13 cellular contexts compared by ENCODE assay signal in genomic region chr3:13023251-13024055, GRCh38. TPM values are rescaled to one million over a fixed set of nuclear protein-coding genes. Genes with fewer than 3 reads are reported as not detected.
DNase-seq lines count a peak whose midpoint lies in the region; ATAC-seq, FAIRE-seq and TF ChIP-seq lines count a peak whose summit lies in the region.
"Had no signal": no experiment of that assay in that cellular context is flagged by ENCODE, and none has a peak within 500 bp of the region (broad histone marks: within the 10 kb centered on the region; RNA-seq: fewer than 3 reads in every experiment).

No MANE protein-coding gene starts in this region.

- H2AFZ ChIP-seq in OCI-LY3 (ENCODE audit: low read depth, low read length) (no peak overlapping the region), HepG2 (ENCODE audit: low read length) (no peak overlapping the region), GM23338 (no peak overlapping the region)

- DNase-seq in AG04450 (ENCODE audit: low read depth, low spot score), result no peak
- no peak for DNase-seq in HepG2 (ENCODE audit: low spot score)
- no peak for DNase-seq in NCI-H1105 treated with DMSO at 0.1 percent for 48 hours (lab: John Stamatoyannopoulos, UW)
- DNase-seq in GM23338 (ENCODE audit: low spot score), result no peak
- no peak for DNase-seq in stimulated activated CD4-positive, alpha-beta T cell treated with anti-CD3 and anti-CD28 coated beads, Interleukin-1b, Interleukin-23, amount 100 ng/mL, for 48 hours
- DNase-seq in hypothalamus (lab: John Stamatoyannopoulos, UW), result no peak
- DNase-seq: CD4-positive, alpha-beta memory T cell; effector CD4-positive, alpha-beta T cell; NCI-H1694 had no signal

- no peak overlapping the region for H3K4me3 Mint-ChIP-seq in GM23338
- H3K4me3 Mint-ChIP-seq: CD4-positive, alpha-beta memory T cell; T-helper 1 cell treated with Interleukin-12 subunit alpha and Interleukin-12 subunit beta and Interleukin-4 antibody, amounts not matched to agents 30 μg/mL and 1 μg/mL, for 36 hours had no signal

- CTCF ChIA-PET in AG04450 (lab: Charles Lee), result interaction anchor here (0.6 to 1.6 kb wide), 3 partner anchors 28 to 429 kb away, joined by 3 to 5 read pairs (median 4); no protein-coding TSS in a partner anchor
- CTCF ChIA-PET in HepG2 (lab: Yijun Ruan, JAX; ENCODE audit: low intra/inter-chr PET ratio, low total read pairs), result no interaction called here

- H3K4me2 ChIP-seq in OCI-LY3 (ENCODE audit: low read length) (peak overlapping the region; percentile 97), HepG2 (ENCODE audit: low read depth, low read length) (no peak overlapping the region), GM23338 (no peak overlapping the region)

- H3K9me3 Mint-ChIP-seq in GM23338, result no peaks in the 10 kb centered on the region; the same call in 2 of the 3 replicates
- H3K9me3 Mint-ChIP-seq: CD4-positive, alpha-beta memory T cell; T-helper 1 cell treated with Interleukin-12 subunit alpha and Interleukin-12 subunit beta and Interleukin-4 antibody, amounts not matched to agents 30 μg/mL and 1 μg/mL, for 36 hours had no signal

- TF ChIP-seq EP300 in HepG2 (IDR thresholded peaks at IDR 0.05; ENCODE audit: low read depth in 2 of 2, low read length in 2 of 2) (no peak), HepG2 (CRISPR knock-in tag; IDR thresholded peaks at IDR 0.05; ENCODE audit: borderline replicate concordance) (no peak)

- H4K20me1 ChIP-seq in OCI-LY3 (ENCODE audit: insufficient read depth, low read length), result peaks cover 8% of the 10 kb centered on the region; the same call in 1 of the 2 replicates
- H4K20me1 ChIP-seq in HepG2 (ENCODE audit: insufficient read depth, low read length), result no peaks in the 10 kb centered on the region
- H4K20me1 ChIP-seq in GM23338 (replicated peaks; ENCODE audit: insufficient read depth), result no peaks in the 10 kb centered on the region

- no peak for FAIRE-seq in HepG2 (lab: Jason Lieb, UNC)
- FAIRE-seq: islet of Langerhans had no signal

- ATAC-seq in GM21576 (IDR thresholded peaks at IDR 0.05; ENCODE audit: unreplicated experiment) (peak; percentile 1), HepG2 (no peak), GM23338 (no peak)

- WGBS in HepG2 (ENCODE audit: low lambda C conversion rate), result 100% methylated on average over 1 of the region's 5 CpGs

- peaks cover 40% of the 10 kb centered on the region for H3K4me1 ChIP-seq in OCI-LY3 (ENCODE audit: low read length)
- H3K4me1 ChIP-seq in HepG2 (ENCODE audit: insufficient read depth, low read length), result no peaks in the 10 kb centered on the region
- peaks cover 9% of the 10 kb centered on the region for H3K4me1 ChIP-seq in GM23338 (ENCODE audit: insufficient read depth)

- no peak overlapping the region for H3K4me3 ChIP-seq in AG04450 (ENCODE audit: low read depth, low read length)
- peak overlapping the region; percentile 85 for H3K4me3 ChIP-seq in OCI-LY3 (ENCODE audit: low read length)
- H3K4me3 ChIP-seq in HepG2 (replicated peaks in 1 of 3; ENCODE audit: insufficient read depth in 1 of 3, low read depth in 2 of 3, low read length in 3 of 3), result no peak overlapping the region
- H3K4me3 ChIP-seq in GM23338, result no peak overlapping the region

- in situ Hi-C loops in HepG2 (cut with HindIII; ENCODE audit: extremely low pct_ligation_motif_present, low pct_unique_long_range_greater_than_20kb), result no loop called here

- POLR2A ChIA-PET in AG04450 (lab: Yijun Ruan, JAX) (no interaction called here), HepG2 (lab: Yijun Ruan, JAX) (no interaction called here)

- peak overlapping the region; percentile 47 for H3K27ac ChIP-seq in AG04450 (ENCODE audit: low read depth, low read length)
- H3K27ac ChIP-seq in OCI-LY3 (ENCODE audit: low read length), result peak overlapping the region; percentile 91
- H3K27ac ChIP-seq in HepG2 (ENCODE audit: extremely low read length, insufficient read depth, low read length), result no peak overlapping the region
- no peak overlapping the region for H3K27ac ChIP-seq in GM23338 (ENCODE audit: low read depth)

- H3K9me2 ChIP-seq in GM23338 (ENCODE audit: insufficient read depth), result 0 out of 2 replicates have a peak, but pooled peaks cover 4% of the 10 kb centered on the region

- no peak for TF ChIP-seq POLR2A in HepG2 (IDR thresholded peaks at IDR 0.05; ENCODE audit: insufficient read depth in 1 of 2, low read depth in 2 of 2, low read length in 2 of 2)

- TF ChIP-seq CTCF in AG04450 (IDR thresholded peaks at IDR 0.05; ENCODE audit: low read depth, low read length) (no peak), OCI-LY3 (IDR thresholded peaks at IDR 0.05; ENCODE audit: low read depth, low read length) (no peak), HepG2 (CRISPR knock-in tag; IDR thresholded peaks at IDR 0.05) (no peak), GM23338 (conservative IDR thresholded peaks at IDR 0.05; ENCODE audit: low read depth in 2 of 2) (no peak)

- intact Hi-C loops in HepG2 (cut with micrococcal nuclease; ENCODE audit: unreplicated experiment), result no loop called here

- peaks cover 15% of the 10 kb centered on the region for H3K27me3 Mint-ChIP-seq in GM23338 (ENCODE audit: insufficient read depth, low read depth, poor library complexity)
- H3K27me3 Mint-ChIP-seq: CD4-positive, alpha-beta memory T cell had no signal

- H3K9me3 ChIP-seq in AG04450 (ENCODE audit: control insufficient read depth, insufficient read depth, low read length) (no peaks in the 10 kb centered on the region; the same call in 1 of the 2 replicates), OCI-LY3 (ENCODE audit: insufficient read depth, low read length) (no peaks in the 10 kb centered on the region), HepG2 (ENCODE audit: low read length) (no peaks in the 10 kb centered on the region)

- H3K36me3 ChIP-seq in OCI-LY3 (replicated peaks; ENCODE audit: low read depth, low read length) (peaks cover 16% of the 10 kb centered on the region), HepG2 (replicated peaks in 1 of 2; ENCODE audit: control insufficient read depth in 1 of 2, insufficient read depth in 2 of 2, low read length in 2 of 2) (no peaks in the 10 kb centered on the region), GM23338 (ENCODE audit: insufficient read depth) (no peaks in the 10 kb centered on the region)

- BruUV-seq in HepG2 (replicated peaks; lab: Mats Ljungman, UMichigan), result no TSS peak

- peaks cover 45% of the 10 kb centered on the region for H3K79me2 ChIP-seq in OCI-LY3 (ENCODE audit: low read length)
- H3K79me2 ChIP-seq in HepG2 (ENCODE audit: insufficient read depth, low read length), result no peaks in the 10 kb centered on the region
- H3K79me2 ChIP-seq in GM23338 (replicated peaks; ENCODE audit: insufficient read depth), result no peaks in the 10 kb centered on the region

- H3K27me3 ChIP-seq in AG04450 (ENCODE audit: control insufficient read depth, insufficient read depth, low read length) (peaks cover 8% of the 10 kb centered on the region), OCI-LY3 (ENCODE audit: low read depth, low read length) (no peaks in the 10 kb centered on the region), HepG2 (ENCODE audit: control insufficient read depth in 1 of 2, insufficient read depth in 2 of 2, low read length in 2 of 2) (no peaks in the 10 kb centered on the region), GM23338 (ENCODE audit: insufficient read depth) (no peaks in the 10 kb centered on the region)

- H3K9ac ChIP-seq in OCI-LY3 (ENCODE audit: low read length), result peak overlapping the region; percentile 96
- H3K9ac ChIP-seq in HepG2 (ENCODE audit: insufficient read depth, low read depth, low read length), result no peak overlapping the region

- H3K27ac Mint-ChIP-seq in GM23338, result no peak overlapping the region

- peaks cover 20% of the 10 kb centered on the region for H3K4me1 Mint-ChIP-seq in GM23338

- H3K36me3 Mint-ChIP-seq in GM23338 (ENCODE audit: low read depth), result no peaks in the 10 kb centered on the region; the same call in 2 of the 3 replicates
- H3K36me3 Mint-ChIP-seq: CD4-positive, alpha-beta memory T cell had no signal

- no peaks in the 10 kb centered on the region for H3F3A ChIP-seq in GM23338 (replicated peaks; ENCODE audit: low read depth)

- no peak for TF ChIP-seq RAD21 in HepG2 (CRISPR knock-in tag; IDR thresholded peaks at IDR 0.05)

TF ChIP-seq in HepG2, 621 proteins besides CTCF, POLR2A, EP300 and RAD21:
- TF ChIP-seq FOSL2 (CRISPR knock-in tag; IDR thresholded peaks at IDR 0.05), result peak; percentile 14; the same call in 1 of the 2 replicates
- TF ChIP-seq ATRX (CRISPR knock-in tag; IDR thresholded peaks at IDR 0.05; ENCODE audit: borderline replicate concordance), result no peak

TF ChIP-seq in GM23338, 12 proteins besides CTCF, POLR2A, EP300 and RAD21 (continues in another document):
- TF ChIP-seq STAT1 (IDR thresholded peaks at IDR 0.05; ENCODE audit: unreplicated experiment), result no peak

RNA-seq across cellular contexts. Expression of gene IQSEC1, which starts 49.8 kb away (rescaled TPM):
- polyA plus RNA-seq in AG04450 (2011; rRNA removed) (3.6 and 5.4 TPM in 2 replicates), HepG2 (2011; rRNA removed) (20.2 and 24.5 TPM in 2 replicates), GM23338 (2016; fragmentation: Nextera tagmentation; extraction: Ambion mirVana) (7.7 and 8.0 TPM in 2 replicates)
- polyA minus RNA-seq in AG04450 (2011; rRNA and poly(A)+ RNA removed), result 8.9 and 9.6 TPM in 2 replicates
- 17.4 and 24.2 TPM in 2 replicates for total RNA-seq in HepG2 (2016; rRNA removed; fragmentation: Illumina TruSeq; extraction: Trizol)
- total RNA-seq in HepG2 (2016; cell fraction: cytosol; rRNA removed; fragmentation: Illumina TruSeq; extraction: Trizol; ENCODE audit: low read depth), result 12.3 and 12.9 TPM in 2 replicates
- total RNA-seq in HepG2 (2016; cell fraction: insoluble cytoplasmic fraction; rRNA removed; fragmentation: Illumina TruSeq; extraction: Trizol), result 17.6 and 20.3 TPM in 2 replicates
- total RNA-seq in HepG2 (2016; cell fraction: membrane; rRNA removed; fragmentation: Illumina TruSeq; extraction: Trizol), result 25.6 and 28.9 TPM in 2 replicates
- 26.8 and 29.4 TPM in 2 replicates for total RNA-seq in HepG2 (2016; cell fraction: nucleus; rRNA removed; fragmentation: Illumina TruSeq; extraction: Trizol)
- 11.4 and 12.7 TPM in 2 replicates for polyA plus RNA-seq in HepG2 (2011; cell fraction: cytosol; rRNA removed)
- 77.1 and 100 TPM in 2 replicates for polyA plus RNA-seq in HepG2 (2011; cell fraction: nucleus; rRNA removed)
- 40.4 and 47.7 TPM in 2 replicates for polyA plus RNA-seq in HepG2 (2012)
- polyA plus RNA-seq in HepG2 (2016; cell fraction: cytosol; fragmentation: Illumina TruSeq; extraction: Trizol; ENCODE audit: low read depth), result 3.1 and 3.4 TPM in 2 replicates
- 23.2 and 33.8 TPM in 2 replicates for polyA plus RNA-seq in HepG2 (2016; cell fraction: insoluble cytoplasmic fraction; fragmentation: Illumina TruSeq; extraction: Trizol; ENCODE audit: low read depth)
- polyA plus RNA-seq in HepG2 (2016; cell fraction: membrane; fragmentation: Illumina TruSeq; extraction: Trizol; ENCODE audit: low read depth), result 13.5 and 17.5 TPM in 2 replicates
- polyA plus RNA-seq in HepG2 (2016; cell fraction: nucleus; fragmentation: Illumina TruSeq; extraction: Trizol; ENCODE audit: insufficient read depth, low read depth), result 57.5 and 60.4 TPM in 2 replicates
- polyA minus RNA-seq in HepG2 (2011; rRNA and poly(A)+ RNA removed; ENCODE audit: low replicate concordance), result 6.5 and 33.0 TPM in 2 replicates
- 25.6 and 30.7 TPM in 2 replicates for polyA minus RNA-seq in HepG2 (2011; cell fraction: cytosol; rRNA and poly(A)+ RNA removed)
- 49.3 and 52.3 TPM in 2 replicates for polyA minus RNA-seq in HepG2 (2011; cell fraction: nucleus; rRNA and poly(A)+ RNA removed)
- 36.2 and 51.9 TPM in 2 replicates for total RNA-seq in GM23338 (2014; rRNA removed; shearing (Covaris generic))

Comparison
In these comparisons a context has a peak if more than half of its experiments do, and no peak if none do; other contexts are left out.
1. H3K27ac ChIP-seq: peak in AG04450 (single experiment) and OCI-LY3 (single experiment); none in HepG2 (single experiment) and GM23338 (single experiment).